Comparison of ENCODE assay signal across 8 cellular contexts in genomic region chr4:212438-213174, GRCh38.
DNase-seq lines count a peak whose midpoint lies in the region; ATAC-seq and TF ChIP-seq lines count a peak whose summit lies in the region.

No MANE protein-coding gene starts in this region.

- no peak overlapping the region for H3K4me2 ChIP-seq in DND-41 (ENCODE audit: insufficient read depth, low read length)

- H3K27me3 ChIP-seq in DND-41 (ENCODE audit: insufficient read depth, low read length, poor library complexity), result no peaks in the 10 kb centered on the region
- no peaks in the 10 kb centered on the region for H3K27me3 ChIP-seq in adipocyte (replicated peaks; ENCODE audit: control insufficient read depth, insufficient read depth, low read length)

- no peak overlapping the region for H3K9ac ChIP-seq in DND-41 (ENCODE audit: low read depth, low read length)
- H3K9ac ChIP-seq in adipocyte (ENCODE audit: low read length), result peak overlapping the region; percentile 77

- peak overlapping the region; percentile 38; the same call in 1 of the 2 replicates for H3K27ac ChIP-seq in DND-41 (ENCODE audit: low read length)

- H3K79me2 ChIP-seq in DND-41 (ENCODE audit: insufficient read depth, low read length), result no peaks in the 10 kb centered on the region

- peaks cover 24% of the 10 kb centered on the region for H3K36me3 ChIP-seq in DND-41 (ENCODE audit: insufficient read depth, low read length)
- no peaks in the 10 kb centered on the region for H3K36me3 ChIP-seq in adipocyte (ENCODE audit: control insufficient read depth, insufficient read depth, low read length, severe bottlenecking)

- H4K20me1 ChIP-seq in DND-41 (ENCODE audit: insufficient read depth, low read length), result no peaks in the 10 kb centered on the region

- H3K9me3 ChIP-seq in DND-41 (ENCODE audit: insufficient read depth, low read length, severe bottlenecking) (peaks cover 55% of the 10 kb centered on the region), adipocyte (ENCODE audit: control insufficient read depth, low read length) (peaks cover 10% of the 10 kb centered on the region)

- H3K4me3 ChIP-seq in DND-41 (ENCODE audit: low read depth in 1 of 2, low read length in 2 of 2) (peak overlapping the region in 1 of 2 experiments; percentile 48; a peak in 2 of 4 replicates), adipocyte (ENCODE audit: low read length) (peak overlapping the region; percentile 84)

- H3K4me1 ChIP-seq in DND-41 (ENCODE audit: insufficient read depth, low read length) (peaks cover 48% of the 10 kb centered on the region), adipocyte (ENCODE audit: control insufficient read depth, insufficient read depth, low read length) (no peaks in the 10 kb centered on the region)

- DNase-seq in DND-41 (no peak), adipocyte (ENCODE audit: low read depth) (peak; percentile 78), cardiac septum (ENCODE audit: low spot score) (peak; percentile 87), nucleus accumbens (lab: John Stamatoyannopoulos, UW) (peak in 54 of 56 donors; percentile 4 to 88 (median 67)), cortex of kidney (lab: John Stamatoyannopoulos, UW) (no peak)

- H2AFZ ChIP-seq in DND-41 (ENCODE audit: low read depth, low read length), result no peak overlapping the region

- no peak for ATAC-seq in DND-41 (ENCODE audit: insufficient read depth, low read depth)
- ATAC-seq in GM21786 (IDR thresholded peaks at IDR 0.05; ENCODE audit: unreplicated experiment), result no peak
- ATAC-seq in GM18868 (IDR thresholded peaks at IDR 0.05; ENCODE audit: unreplicated experiment), result no peak
- no peak for ATAC-seq in HG03460 (IDR thresholded peaks at IDR 0.05; ENCODE audit: unreplicated experiment)

- intact Hi-C loops in cardiac septum (cut with DNase I), result loop anchor here (5.0 kb wide), 1 partner anchor 90 kb away; the partner anchor contains the start of gene ZNF718

- no peak for TF ChIP-seq CTCF in DND-41 (IDR thresholded peaks at IDR 0.05; ENCODE audit: borderline replicate concordance, extremely low read depth, low read length, poor library complexity, severe bottlenecking)

Comparison
In these comparisons a context has a peak if more than half of its experiments do, and no peak if none do; other contexts are left out.
1. DNase-seq: peak in adipocyte (single experiment), cardiac septum (single experiment) and nucleus accumbens (54 of 56); none in DND-41 (single experiment) and cortex of kidney (single experiment).